In genomic region chr17:40417609-40418427, GRCh38 we compare ENCODE assay signal across 8 cellular contexts.
DNase-seq lines count a peak whose midpoint lies in the region; ATAC-seq lines count a peak whose summit lies in the region.

Gene TOP2A (minus strand): TSS chr17:40417896. CDS start chr17:40417791, 105 bp downstream.

- peak; percentile 99 for DNase-seq in NCI-H2171 (lab: John Stamatoyannopoulos, UW)
- peak; percentile 96 for DNase-seq in UCSD-AML1 (lab: John Stamatoyannopoulos, UW; ENCODE audit: unreplicated experiment)
- DNase-seq in brain pericyte (ENCODE audit: low read depth, low spot score) = peak; percentile 99
- DNase-seq in skeletal muscle cell (ENCODE audit: low read depth) = peak; percentile 97

- peak within 1 kb of the TSS; percentile 62 for H3K27ac ChIP-seq in ACC112 (ENCODE audit: low read depth, low read length)

- ATAC-seq in GM18868 (IDR thresholded peaks at IDR 0.05; ENCODE audit: unreplicated experiment) (peak; percentile 96), HG03103 (IDR thresholded peaks at IDR 0.05; ENCODE audit: low read depth, unreplicated experiment) (peak; percentile 93)

- H3K4me1 ChIP-seq in ACC112 (ENCODE audit: control insufficient read depth, insufficient read depth, low read length, unreplicated experiment) = peaks cover 20% of the 10 kb centered on the region

- peak within 1 kb of the TSS; percentile 70 for H2AFZ ChIP-seq in ACC112 (ENCODE audit: low read length, unreplicated experiment)

- H3K4me3 ChIP-seq in ACC112 (ENCODE audit: low read depth, low read length) (peak within 1 kb of the TSS; percentile 91), iPS-11a (ENCODE audit: low read depth, low read length) (peak within 1 kb of the TSS; percentile 94), skeletal muscle cell (ENCODE audit: low read depth, low read length) (peak within 1 kb of the TSS; percentile 82)

- peaks cover 5% of the 10 kb centered on the region for H3K36me3 ChIP-seq in ACC112 (ENCODE audit: insufficient read depth, low read length)

- H3K27me3 ChIP-seq in ACC112 (ENCODE audit: insufficient read depth, low read length) = no peaks in the 10 kb centered on the region

- H3K79me2 ChIP-seq in ACC112 (ENCODE audit: control insufficient read depth, insufficient read depth, low read length, unreplicated experiment) = peaks cover 36% of the 10 kb centered on the region

Comparison
In these comparisons a context has a peak if more than half of its experiments do, and no peak if none do; other contexts are left out.
1. Peak in every context shown above with its lines: DNase-seq, ATAC-seq, H3K4me3 ChIP-seq and H3K27ac ChIP-seq.